Comparison of ENCODE assay signal across 8 cellular contexts in genomic region chrX:70455366-70456202, GRCh38.
DNase-seq lines count a peak whose midpoint lies in the region; ATAC-seq lines count a peak whose summit lies in the region.

No MANE protein-coding gene starts in this region.

- H3K9me3 ChIP-seq in subcutaneous abdominal adipose tissue (ENCODE audit: control insufficient read depth in 5 of 5, low read length in 5 of 5): no peaks in the 10 kb centered on the region

- DNase-seq in DMS53 (lab: John Stamatoyannopoulos, UW): peak; percentile 70
- peak; percentile 20 for DNase-seq in iPS-NIHi7 (ENCODE audit: extremely low spot score)
- DNase-seq in NOMO-1 (lab: John Stamatoyannopoulos, UW; ENCODE audit: unreplicated experiment in 2 of 2): no peak
- DNase-seq in amniotic stem cell (lab: John Stamatoyannopoulos, UW): no peak
- no peak for DNase-seq in islet precursor cell

- no peaks in the 10 kb centered on the region for H3K36me3 Mint-ChIP-seq in activated naive CD4-positive, alpha-beta T cell treated with anti-CD3 and anti-CD28 coated beads, Interleukin-2, amount 50 U/mL, for 24 hours

- H3K27me3 Mint-ChIP-seq in activated naive CD4-positive, alpha-beta T cell treated with anti-CD3 and anti-CD28 coated beads, Interleukin-2, amount 50 U/mL, for 24 hours: no peaks in the 10 kb centered on the region

- H3K4me3 ChIP-seq in subcutaneous abdominal adipose tissue (ENCODE audit: low read depth in 1 of 5, low read length in 5 of 5): peak overlapping the region in 3 of 5 donors; percentile 32 to 42 (median 39)

- H3K27me3 ChIP-seq in subcutaneous abdominal adipose tissue (ENCODE audit: control insufficient read depth in 5 of 5, insufficient read depth in 4 of 5, low read length in 5 of 5): peaks cover 13 to 34% (median 19%) of the 10 kb centered on the region in 5 donors

- H3K27ac Mint-ChIP-seq in activated naive CD4-positive, alpha-beta T cell treated with anti-CD3 and anti-CD28 coated beads, Interleukin-2, amount 50 U/mL, for 24 hours: peak overlapping the region; percentile 84

- no peaks in the 10 kb centered on the region for H3K9me3 Mint-ChIP-seq in activated naive CD4-positive, alpha-beta T cell treated with anti-CD3 and anti-CD28 coated beads, Interleukin-2, amount 50 U/mL, for 24 hours

- H3K9ac ChIP-seq in subcutaneous abdominal adipose tissue (ENCODE audit: low read length in 5 of 5): peak overlapping the region in 1 of 5 donors; percentile 51

- peaks cover 0 to 23% (median 7%) of the 10 kb centered on the region in 5 donors for H3K4me1 ChIP-seq in subcutaneous abdominal adipose tissue (ENCODE audit: control insufficient read depth in 5 of 5, insufficient read depth in 5 of 5, low read length in 5 of 5)

- no peaks in the 10 kb centered on the region for H3K36me3 ChIP-seq in subcutaneous abdominal adipose tissue (ENCODE audit: control insufficient read depth in 5 of 5, insufficient read depth in 5 of 5, low read length in 5 of 5)

- H3K4me3 Mint-ChIP-seq in activated naive CD4-positive, alpha-beta T cell treated with anti-CD3 and anti-CD28 coated beads, Interleukin-2, amount 50 U/mL, for 24 hours: peak overlapping the region; percentile 84

- ATAC-seq in HG03354 (IDR thresholded peaks at IDR 0.05; ENCODE audit: poor library complexity, severe bottlenecking, unreplicated experiment): peak; percentile 26

- H3K27ac ChIP-seq in subcutaneous abdominal adipose tissue (ENCODE audit: low read depth, low read length): no peak overlapping the region

- peaks cover 38% of the 10 kb centered on the region for H3K4me1 Mint-ChIP-seq in activated naive CD4-positive, alpha-beta T cell treated with anti-CD3 and anti-CD28 coated beads, Interleukin-2, amount 50 U/mL, for 24 hours

Comparison
In these comparisons a context has a peak if more than half of its experiments do, and no peak if none do; other contexts are left out.
1. DNase-seq: peak in DMS53 (single experiment) and iPS-NIHi7 (single experiment); none in NOMO-1 (0 of 2), amniotic stem cell (single experiment) and islet precursor cell (single experiment).